ENCODE assay signal across 8 cellular contexts in genomic region chr5:140145818-140146522, GRCh38. TPM values are rescaled to one million over a fixed set of nuclear protein-coding genes. Genes with fewer than 3 reads are reported as not detected.
DNase-seq lines count a peak whose midpoint lies in the region; ATAC-seq and TF ChIP-seq lines count a peak whose summit lies in the region.

No MANE protein-coding gene starts in this region.

- H3K4me1 Mint-ChIP-seq in naive thymus-derived CD8-positive, alpha-beta T cell: peaks cover 11 to 32% (median 31%) of the 10 kb centered on the region in 4 donors

- H3K27me3 Mint-ChIP-seq in naive thymus-derived CD8-positive, alpha-beta T cell: peaks cover 4 to 32% (median 21%) of the 10 kb centered on the region in 5 donors

- TF ChIP-seq CTCF in fibroblast of the aortic adventitia (IDR thresholded peaks at IDR 0.05; ENCODE audit: insufficient read depth, low read length): peak; percentile 42

- peaks cover 0 to 7% (median 0%) of the 10 kb centered on the region in 3 donors for H3K36me3 Mint-ChIP-seq in naive thymus-derived CD8-positive, alpha-beta T cell

- POLR2A ChIA-PET in naive thymus-derived CD8-positive, alpha-beta T cell (lab: Charles Lee): interaction anchor here (0.6 to 2.6 kb wide), 5 partner anchors 13 to 1940 kb away, joined by 3 to 14 read pairs (median 4); no protein-coding TSS in a partner anchor

- peak overlapping the region; percentile 50 for H3K4me3 ChIP-seq in fibroblast of the aortic adventitia (ENCODE audit: low read depth, low read length)

- no peaks in the 10 kb centered on the region for H3K9me3 Mint-ChIP-seq in naive thymus-derived CD8-positive, alpha-beta T cell

- DNase-seq in Ammon's horn (ENCODE audit: low spot score) (peak; percentile 42), NOMO-1 treated with DMSO at 0.1 percent for 48 hours (lab: John Stamatoyannopoulos, UW; ENCODE audit: unreplicated experiment) (peak; percentile 63), fibroblast of the aortic adventitia (ENCODE audit: low read depth) (peak; percentile 59)
- DNase-seq in activated T-helper 9 cell treated with anti-CD3 and anti-CD28 coated beads, Interleukin-2, amount 50 U/mL, for 16 hours (ENCODE audit: low read depth): peak; percentile 38
- DNase-seq in naive thymus-derived CD8-positive, alpha-beta T cell: peak; percentile 21 to 66 (median 47)
- peak in 5 of 6 experiments; percentile 19 to 38 (median 28) for DNase-seq in stimulated activated naive CD4-positive, alpha-beta T cell (lab: John Stamatoyannopoulos, UW)

- H3K4me3 Mint-ChIP-seq in naive thymus-derived CD8-positive, alpha-beta T cell: peak overlapping the region in 9 of 10 donors; percentile 46 to 82 (median 70)

- ATAC-seq in GM21825 (IDR thresholded peaks at IDR 0.05; ENCODE audit: unreplicated experiment) (peak; percentile 61), GM19467 (IDR thresholded peaks at IDR 0.05; ENCODE audit: unreplicated experiment) (no peak)
- peak; percentile 70 to 84 for ATAC-seq in naive thymus-derived CD8-positive, alpha-beta T cell

- no peak overlapping the region for H3K27ac Mint-ChIP-seq in naive thymus-derived CD8-positive, alpha-beta T cell

RNA-seq across cellular contexts. Expression of gene IGIP, which starts 20.2 kb away (rescaled TPM):
- total RNA-seq in fibroblast of the aortic adventitia (ENCODE audit: low replicate concordance): 7.8 and 13.7 TPM in 2 replicates
- total RNA-seq in naive thymus-derived CD8-positive, alpha-beta T cell: 10 to 100 TPM; 11.6 to 12.9 TPM
- under 1 TPM; 0.24 to 0.51 (median 0.39) TPM for polyA plus RNA-seq in naive thymus-derived CD8-positive, alpha-beta T cell

RNA-seq across cellular contexts. Expression of gene CYSTM1, which starts 29.0 kb away (rescaled TPM):
- 35.8 and 43.4 TPM in 2 replicates for total RNA-seq in fibroblast of the aortic adventitia (ENCODE audit: low replicate concordance)
- total RNA-seq in naive thymus-derived CD8-positive, alpha-beta T cell: 1 to 10 TPM; 3.0 to 3.1 TPM
- polyA plus RNA-seq in naive thymus-derived CD8-positive, alpha-beta T cell: 1 to 10 TPM; 5.1 to 6.5 (median 6.3) TPM

RNA-seq across cellular contexts. Expression of gene PURA, which starts 32.1 kb away (rescaled TPM):
- total RNA-seq in fibroblast of the aortic adventitia (ENCODE audit: low replicate concordance): 30.4 and 33.8 TPM in 2 replicates
- 10 to 100 TPM; 29.6 to 30.4 TPM for total RNA-seq in naive thymus-derived CD8-positive, alpha-beta T cell
- polyA plus RNA-seq in naive thymus-derived CD8-positive, alpha-beta T cell: 1 to 10 TPM; 4.4 to 4.7 (median 4.6) TPM
